ENCODE assay signal across 1 cellular context in genomic region chr3:42314411-42314810, GRCh38.
TF ChIP-seq lines count a peak whose summit lies in the region.

No MANE protein-coding gene starts in this region.

TF ChIP-seq in GM23338, 12 proteins besides CTCF, POLR2A, EP300 and RAD21:
- TF ChIP-seq ZNF462 (CRISPR knock-in tag; IDR thresholded peaks at IDR 0.05), result no peak
- TF ChIP-seq REST (IDR thresholded peaks at IDR 0.05; ENCODE audit: unreplicated experiment), result no peak
- no peak for TF ChIP-seq CREB1 (CRISPR knock-in tag; IDR thresholded peaks at IDR 0.05; ENCODE audit: low read depth)
- no peak for TF ChIP-seq POLR2AphosphoS5 (IDR thresholded peaks at IDR 0.05; ENCODE audit: low read depth)
- no peak for TF ChIP-seq ZNF114 (CRISPR knock-in tag; IDR thresholded peaks at IDR 0.05)
- TF ChIP-seq EZH2 (IDR thresholded peaks at IDR 0.05; ENCODE audit: low read depth, unreplicated experiment), result no peak
- no peak for TF ChIP-seq JUNB (IDR thresholded peaks at IDR 0.05; ENCODE audit: unreplicated experiment)
- no peak for TF ChIP-seq NANOG (IDR thresholded peaks at IDR 0.05; ENCODE audit: borderline replicate concordance)
- no peak for TF ChIP-seq STAT1 (IDR thresholded peaks at IDR 0.05; ENCODE audit: unreplicated experiment)
- TF ChIP-seq ETS1 (IDR thresholded peaks at IDR 0.05), result no peak
- no peak for TF ChIP-seq EZH2phosphoT487 (IDR thresholded peaks at IDR 0.05; ENCODE audit: unreplicated experiment)
- no peak for TF ChIP-seq ZNF331 (CRISPR knock-in tag; IDR thresholded peaks at IDR 0.05; ENCODE audit: low read depth)
